33 cellular contexts compared by ENCODE assay signal in genomic region chr22:50317178-50317577, GRCh38. TPM values are rescaled to one million over a fixed set of nuclear protein-coding genes. Genes with fewer than 3 reads are reported as not detected.
DNase-seq lines count a peak whose midpoint lies in the region; ATAC-seq, FAIRE-seq and TF ChIP-seq lines count a peak whose summit lies in the region.
"Had no signal": no experiment of that assay in that cellular context is flagged by ENCODE, and none has a peak within 500 bp of the region (broad histone marks: within the 10 kb centered on the region; RNA-seq: fewer than 3 reads in every experiment).

No MANE protein-coding gene starts in this region.

- POLR2A ChIA-PET in PC-9 (lab: Charles Lee; ENCODE audit: unreplicated experiment) = no interaction called here

- H3K4me1 ChIP-seq in PC-9 (replicated peaks; ENCODE audit: insufficient read depth) (peaks cover 13% of the 10 kb centered on the region), kidney (ENCODE audit: control insufficient read depth in 1 of 2, insufficient read depth in 1 of 2, low read depth in 1 of 2, low read length in 2 of 2) (peaks cover 0 to 12% of the 10 kb centered on the region in 2 donors), ovary (ENCODE audit: insufficient read depth) (no peaks in the 10 kb centered on the region), endodermal cell (ENCODE audit: control insufficient read depth, insufficient read depth, low read length) (no peaks in the 10 kb centered on the region)
- H3K4me1 ChIP-seq: vagina had no signal

- TF ChIP-seq POLR2A in ovary (IDR thresholded peaks at IDR 0.05) = no peak

- H3K36me3 Mint-ChIP-seq in endodermal cell (ENCODE audit: low read depth) = no peaks in the 10 kb centered on the region
- H3K36me3 Mint-ChIP-seq: activated CD8-positive, alpha-beta memory T cell treated with anti-CD3 and anti-CD28 coated beads, Interleukin-2, amount 10 ng/mL, durations not matched to agents 7 days and 5 days; naive B cell had no signal

- peaks cover 14% of the 10 kb centered on the region; the same call in 1 of the 2 replicates for H3F3A ChIP-seq in PC-9 (ENCODE audit: insufficient read depth, low read depth)

- H3K4me3 Mint-ChIP-seq in endodermal cell = no peak overlapping the region
- H3K4me3 Mint-ChIP-seq: activated CD8-positive, alpha-beta memory T cell treated with anti-CD3 and anti-CD28 coated beads, Interleukin-2, amount 10 ng/mL, durations not matched to agents 7 days and 5 days; activated T-cell treated with anti-CD3 and anti-CD28 coated beads, Interleukin-2, amount 50 U/mL, for 4 hours; T-helper 1 cell treated with Interleukin-12 subunit alpha and Interleukin-12 subunit beta and Interleukin-4 antibody, amounts not matched to agents 30 μg/mL and 1 μg/mL, for 36 hours had no signal

- intact Hi-C loops in PC-9 (cut with micrococcal nuclease; ENCODE audit: unreplicated experiment) (no loop called here), kidney (cut with DNase I) (no loop called here), ovary (cut with DNase I) (no loop called here)

- H3K27ac Mint-ChIP-seq in endodermal cell = no peak overlapping the region
- H3K27ac Mint-ChIP-seq: activated CD8-positive, alpha-beta memory T cell treated with anti-CD3 and anti-CD28 coated beads, Interleukin-2, amount 10 ng/mL, durations not matched to agents 7 days and 5 days; T-helper 1 cell treated with Interleukin-12 subunit alpha and Interleukin-12 subunit beta and Interleukin-4 antibody, amounts not matched to agents 30 μg/mL and 1 μg/mL, for 36 hours had no signal

- no peak overlapping the region for H3K4me3 ChIP-seq in PC-9
- no peak overlapping the region for H3K4me3 ChIP-seq in kidney (ENCODE audit: low read length in 2 of 2)
- no peak overlapping the region for H3K4me3 ChIP-seq in ovary
- H3K4me3 ChIP-seq in endodermal cell (ENCODE audit: low read length) = no peak overlapping the region
- H3K4me3 ChIP-seq: colonic mucosa, stomach, vagina had no signal

- no peaks in the 10 kb centered on the region for H3K9me2 ChIP-seq in PC-9 (ENCODE audit: insufficient read depth)

- peak; percentile 11 for DNase-seq in 8988T
- peak; percentile 73 for DNase-seq in COLO668 (lab: John Stamatoyannopoulos, UW; ENCODE audit: unreplicated experiment)
- DNase-seq in PC-9 = peak in 1 of 2 experiments; percentile 47
- peak; percentile 61 for DNase-seq in kidney
- DNase-seq in ovary = no peak
- no peak for DNase-seq in endodermal cell
- DNase-seq: ACHN; activated CD4-positive, alpha-beta T cell treated with anti-CD3 and anti-CD28 coated beads, Interleukin-2, amount 50 U/mL, for 4 hours; activated CD8-positive, alpha-beta memory T cell treated with anti-CD3 and anti-CD28 coated beads, Interleukin-2, amount 10 ng/mL, durations not matched to agents 7 days and 5 days; activated T-cell treated with anti-CD3 and anti-CD28 coated beads, Interleukin-2, amount 50 U/mL, for 4 hours; C1 segment of cervical spinal cord; colonic mucosa; effector memory CD4-positive, alpha-beta T cell; HCEC 1CT; Kasumi-1; left ventricle myocardium superior; midbrain; naive B cell; NCI-H1436; NCI-H2081; NCI-H226; NCI-H526 treated with DMSO at 0.1 percent for 48 hours; nucleus accumbens; RPMI8226; stimulated activated CD4-positive, alpha-beta T cell treated with anti-CD3 and anti-CD28 coated beads, Interleukin-4, amount 100 ng/mL, for 1 hour; stomach had no signal

- H3K27me3 ChIP-seq in PC-9 (ENCODE audit: insufficient read depth, low read depth) = no peaks in the 10 kb centered on the region
- no peaks in the 10 kb centered on the region for H3K27me3 ChIP-seq in ovary
- H3K27me3 ChIP-seq in endodermal cell (ENCODE audit: control insufficient read depth, insufficient read depth, low read length, poor library complexity, severe bottlenecking) = no peaks in the 10 kb centered on the region
- H3K27me3 ChIP-seq: colonic mucosa, stomach, vagina had no signal

- H3K9me3 ChIP-seq in PC-9 (ENCODE audit: insufficient read depth, low read depth) (no peaks in the 10 kb centered on the region), kidney (ENCODE audit: control insufficient read depth in 1 of 2, low read length in 2 of 2) (no peaks in the 10 kb centered on the region), ovary (no peaks in the 10 kb centered on the region), endodermal cell (ENCODE audit: control insufficient read depth, low read length) (no peaks in the 10 kb centered on the region)
- H3K9me3 ChIP-seq: colonic mucosa, stomach, vagina had no signal

- CTCF ChIA-PET in PC-9 (lab: Charles Lee) = no interaction called here

- WGBS in ovary, 3 donors = 90 to 94% (median 91%) methylated on average over 9 of the region's 9 CpGs
- WGBS in endodermal cell (ENCODE audit: insufficient coverage in 1 of 2, insufficient read length in 1 of 2), 2 experiments = 88 to 98% methylated on average over 8 to 9 of the region's 9 CpGs

- TF ChIP-seq CTCF in PC-9 (conservative IDR thresholded peaks at IDR 0.05) (no peak), kidney (IDR thresholded peaks at IDR 0.05; ENCODE audit: borderline replicate concordance, extremely low read depth, insufficient read depth) (no peak), ovary (IDR thresholded peaks at IDR 0.05) (no peak), endodermal cell (conservative IDR thresholded peaks at IDR 0.05) (no peak)

- no peak for FAIRE-seq in kidney (lab: Jason Lieb, UNC)
- FAIRE-seq: GM12891, islet of Langerhans had no signal

- BruUV-seq in PC-9 (replicated peaks; lab: Mats Ljungman, UMichigan) = no TSS peak

- peaks cover 1% of the 10 kb centered on the region for H3K27me3 Mint-ChIP-seq in endodermal cell (ENCODE audit: insufficient read depth)
- H3K27me3 Mint-ChIP-seq: activated CD8-positive, alpha-beta memory T cell treated with anti-CD3 and anti-CD28 coated beads, Interleukin-2, amount 10 ng/mL, durations not matched to agents 7 days and 5 days; naive B cell had no signal

- peaks cover 1% of the 10 kb centered on the region; the same call in 1 of the 2 replicates for H4K20me1 ChIP-seq in PC-9 (ENCODE audit: insufficient read depth)

- TF ChIP-seq EP300 in ovary (IDR thresholded peaks at IDR 0.05) = no peak

- H3K36me3 ChIP-seq in PC-9 (ENCODE audit: low read depth) = no peaks in the 10 kb centered on the region
- no peaks in the 10 kb centered on the region for H3K36me3 ChIP-seq in kidney (ENCODE audit: control insufficient read depth in 1 of 2, insufficient read depth in 2 of 2, low read length in 2 of 2)
- H3K36me3 ChIP-seq in ovary = no peaks in the 10 kb centered on the region
- no peaks in the 10 kb centered on the region for H3K36me3 ChIP-seq in endodermal cell (ENCODE audit: control insufficient read depth, insufficient read depth, low read length)
- H3K36me3 ChIP-seq: colonic mucosa, vagina had no signal

- peaks cover 3% of the 10 kb centered on the region for H3K4me1 Mint-ChIP-seq in endodermal cell

- H3K79me2 ChIP-seq in PC-9 (ENCODE audit: low read depth) = no peaks in the 10 kb centered on the region

- H3K4me2 ChIP-seq in PC-9 = 0 out of 2 replicates have a peak overlapping the region, but pooled peaks have one; percentile 8

- H3K27ac ChIP-seq in PC-9 (no peak overlapping the region), kidney (ENCODE audit: low read depth in 2 of 2, low read length in 2 of 2) (no peak overlapping the region), ovary (no peak overlapping the region), endodermal cell (ENCODE audit: low read depth, low read length) (no peak overlapping the region)
- H3K27ac ChIP-seq: colonic mucosa, stomach, vagina had no signal

- H3K9ac ChIP-seq in kidney (ENCODE audit: low read length in 2 of 2) (no peak overlapping the region), endodermal cell (ENCODE audit: extremely low read depth, low read length, poor library complexity, severe bottlenecking) (no peak overlapping the region)

- no peaks in the 10 kb centered on the region for H3K9me3 Mint-ChIP-seq in endodermal cell
- H3K9me3 Mint-ChIP-seq: activated T-cell treated with anti-CD3 and anti-CD28 coated beads, Interleukin-2, amount 50 U/mL, for 4 hours; naive B cell; T-helper 1 cell treated with Interleukin-12 subunit alpha and Interleukin-12 subunit beta and Interleukin-4 antibody, amounts not matched to agents 30 μg/mL and 1 μg/mL, for 36 hours had no signal

- H2AFZ ChIP-seq in PC-9 = no peak overlapping the region

- no peak for ATAC-seq in HG02610 (IDR thresholded peaks at IDR 0.05; ENCODE audit: unreplicated experiment)
- no peak for ATAC-seq in HG03342 (IDR thresholded peaks at IDR 0.05; ENCODE audit: unreplicated experiment)
- ATAC-seq: activated CD4-positive, CD25-positive, alpha-beta regulatory T cell treated with anti-CD3 and anti-CD28 coated beads, Interleukin-2, amount 50 U/mL, for 24 hours; activated CD8-positive, alpha-beta memory T cell treated with anti-CD3 and anti-CD28 coated beads, Interleukin-2, amount 10 ng/mL, durations not matched to agents 7 days and 5 days; activated T-cell treated with anti-CD3 and anti-CD28 coated beads, Interleukin-2, amount 50 U/mL, for 4 hours; left ventricle myocardium superior had no signal

RNA-seq across cellular contexts. Expression of gene DENND6B, which starts 9.6 kb away (rescaled TPM):
- total RNA-seq in PC-9 (2021) (12.1 and 14.3 TPM in 2 replicates), kidney (16.7 TPM), ovary (10 to 100 TPM in 2 of 7 donors, 1 to 10 TPM in 5; 2.6 to 17.3 (median 7.4) TPM), endodermal cell (10 to 100 TPM in 1 of 2 donors, 1 to 10 TPM in 1; 8.3 to 14.2 TPM)
- polyA plus RNA-seq in kidney (ENCODE audit: insufficient read depth, low read depth, low replicate concordance) (14.5 TPM), ovary (1 to 10 TPM in 1 of 2 donors, under 1 TPM in 1; 0.38 to 5.6 TPM)
- 19.4 TPM for polyA plus RNA-seq in endodermal cell (2013, experiment 1 of 2)
- polyA plus RNA-seq in endodermal cell (2013, experiment 2 of 2) = 14.7 TPM

RNA-seq across cellular contexts. Expression of gene PLXNB2, which starts 9.7 kb away (rescaled TPM):
- total RNA-seq in PC-9 (2021) = 250 and 260 TPM in 2 replicates
- 383 TPM for total RNA-seq in kidney
- 128 TPM for polyA plus RNA-seq in kidney (ENCODE audit: insufficient read depth, low read depth, low replicate concordance)
- total RNA-seq in ovary = 100 to 1,000 TPM; 121 to 274 (median 229) TPM
- 100 to 1,000 TPM in 1 of 2 donors, 10 to 100 TPM in 1; 26.5 to 135 TPM for polyA plus RNA-seq in ovary
- 10 to 100 TPM; 94.7 to 97.7 TPM for total RNA-seq in endodermal cell
- 108 TPM for polyA plus RNA-seq in endodermal cell (2013, experiment 1 of 2)
- polyA plus RNA-seq in endodermal cell (2013, experiment 2 of 2) = 109 TPM

RNA-seq across cellular contexts. Expression of gene PPP6R2, which starts 25.9 kb away (rescaled TPM):
- total RNA-seq in PC-9 (2021) (49.2 and 51.2 TPM in 2 replicates), kidney (53.8 TPM), ovary (10 to 100 TPM; 30.1 to 52.9 (median 37.8) TPM), endodermal cell (10 to 100 TPM; 58.7 to 81.2 TPM)
- polyA plus RNA-seq in kidney (ENCODE audit: insufficient read depth, low read depth, low replicate concordance) (39.4 TPM), ovary (10 to 100 TPM in 1 of 2 donors, 1 to 10 TPM in 1; 8.2 to 33.4 TPM)
- polyA plus RNA-seq in endodermal cell (2013, experiment 1 of 2) = 45.3 TPM
- polyA plus RNA-seq in endodermal cell (2013, experiment 2 of 2) = 36.1 TPM

RNA-seq across cellular contexts. Expression of gene MAPK11, which starts 47.0 kb away (rescaled TPM):
- 5.5 and 10.0 TPM in 2 replicates for total RNA-seq in PC-9 (2021)
- 18.3 TPM for total RNA-seq in kidney
- polyA plus RNA-seq in kidney (ENCODE audit: insufficient read depth, low read depth, low replicate concordance) = 11.4 TPM
- 10 to 100 TPM in 4 of 7 donors, 1 to 10 TPM in 3; 2.0 to 31.6 (median 12.0) TPM for total RNA-seq in ovary
- polyA plus RNA-seq in ovary = 10 to 100 TPM in 1 of 2 donors, under 1 TPM in 1; 0.92 to 13.0 TPM
- total RNA-seq in endodermal cell = under 1 TPM; 0.33 to 0.40 TPM
- 8.8 TPM for polyA plus RNA-seq in endodermal cell (2013, experiment 1 of 2)
- polyA plus RNA-seq in endodermal cell (2013, experiment 2 of 2) = 8.3 TPM

RNA-seq across cellular contexts. Expression of gene MAPK12, which starts 55.7 kb away (rescaled TPM):
- total RNA-seq in PC-9 (2021) (48.5 and 61.1 TPM in 2 replicates), kidney (15.9 TPM), ovary (10 to 100 TPM in 6 of 7 donors, 1 to 10 TPM in 1; 7.9 to 35.3 (median 23.3) TPM), endodermal cell (10 to 100 TPM; 46.5 to 57.0 TPM)
- polyA plus RNA-seq in kidney (ENCODE audit: insufficient read depth, low read depth, low replicate concordance) (13.4 TPM), ovary (10 to 100 TPM in 1 of 2 donors, under 1 TPM in 1; 0.87 to 26.5 TPM)
- polyA plus RNA-seq in endodermal cell (2013, experiment 1 of 2) = 14.6 TPM
- polyA plus RNA-seq in endodermal cell (2013, experiment 2 of 2) = 13.5 TPM

Comparison
In these comparisons a context has a peak if more than half of its experiments do, and no peak if none do; other contexts are left out.
1. DNase-seq: peak in 8988T (single experiment), COLO668 (single experiment) and kidney (single experiment); none in ovary (0 of 5) and endodermal cell (single experiment).